20 cellular contexts compared by ENCODE assay signal in the genomic region with DNA sequence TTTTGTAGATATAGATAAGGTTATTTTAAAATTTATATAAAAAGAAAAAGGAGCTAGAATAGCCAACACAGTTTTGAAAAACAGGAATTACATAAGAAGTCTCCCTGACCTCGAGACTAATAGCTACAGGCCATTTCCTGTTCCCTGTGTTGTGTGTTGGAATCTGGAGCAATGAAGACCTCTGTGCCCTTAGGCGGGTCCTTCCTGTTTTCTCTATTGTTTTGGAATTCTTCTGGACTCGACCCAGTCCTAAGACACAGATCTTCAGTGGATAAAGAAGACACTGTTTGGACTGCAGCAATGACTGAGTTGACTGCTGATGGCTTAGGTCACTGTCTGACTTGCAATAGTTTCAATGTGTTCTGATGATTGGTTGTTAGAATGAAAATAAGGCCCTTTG. TPM values are rescaled to one million over a fixed set of nuclear protein-coding genes. Genes with fewer than 3 reads are reported as not detected.
DNase-seq lines count a peak whose midpoint lies in the region; ATAC-seq and TF ChIP-seq lines count a peak whose summit lies in the region.
"Had no signal": no experiment of that assay in that cellular context is flagged by ENCODE, and none has a peak within 500 bp of the region (broad histone marks: within the 10 kb centered on the region; RNA-seq: fewer than 3 reads in every experiment).

No MANE protein-coding gene starts in this region.

- no peaks in the 10 kb centered on the region for H3K4me1 Mint-ChIP-seq in natural killer cell treated with Interleukin-12 subunit alpha and Interleukin-12 subunit beta and Interleukin-15 and Interleukin-18, amount 100 ng/mL, for 72 hours (ENCODE audit: low read depth in 2 of 2)
- H3K4me1 Mint-ChIP-seq: CD14-positive monocyte had no signal

- TF ChIP-seq CTCF in heart right ventricle (IDR thresholded peaks at IDR 0.05) (no peak), upper lobe of right lung (IDR thresholded peaks at IDR 0.05) (no peak)

- H3K27ac ChIP-seq in heart right ventricle = peak overlapping the region in 5 of 10 donors; percentile 1 to 71 (median 54)
- no peak overlapping the region for H3K27ac ChIP-seq in upper lobe of right lung

- no peaks in the 10 kb centered on the region for H3K27me3 ChIP-seq in heart right ventricle
- no peaks in the 10 kb centered on the region for H3K27me3 ChIP-seq in upper lobe of right lung
- H3K27me3 ChIP-seq: MG63 had no signal

- intact Hi-C loops in heart right ventricle (cut with DNase I) (no loop called here), left cardiac atrium (cut with DNase I) (no loop called here), upper lobe of right lung (cut with DNase I) (no loop called here)

- no peak overlapping the region for H3K4me3 ChIP-seq in heart right ventricle
- H3K4me3 ChIP-seq in upper lobe of right lung = no peak overlapping the region
- H3K4me3 ChIP-seq: MG63 had no signal

- H3K27ac Mint-ChIP-seq in natural killer cell treated with Interleukin-12 subunit alpha and Interleukin-12 subunit beta and Interleukin-15 and Interleukin-18, amount 100 ng/mL, for 72 hours = no peak overlapping the region

- H3K4me3 Mint-ChIP-seq in natural killer cell treated with Interleukin-12 subunit alpha and Interleukin-12 subunit beta and Interleukin-15 and Interleukin-18, amount 100 ng/mL, for 72 hours = no peak overlapping the region
- H3K4me3 Mint-ChIP-seq: CD14-positive monocyte had no signal

- H3K4me1 ChIP-seq in heart right ventricle (peaks cover 0 to 13% (median 0%) of the 10 kb centered on the region in 9 donors), upper lobe of right lung (no peaks in the 10 kb centered on the region)
- H3K4me1 ChIP-seq: Caco-2 had no signal

- 41 to 52% methylated on average over 3 of the region's 3 CpGs for WGBS in heart right ventricle, 2 donors

- ATAC-seq in heart right ventricle = peak in 7 of 8 donors; percentile 47 to 90 (median 76)
- no peak for ATAC-seq in left cardiac atrium
- peak; percentile 64 for ATAC-seq in left lobe of liver
- ATAC-seq in upper lobe of right lung = peak; percentile 70
- no peak for ATAC-seq in GM21423 (IDR thresholded peaks at IDR 0.05; ENCODE audit: unreplicated experiment)
- ATAC-seq in GM19463 (IDR thresholded peaks at IDR 0.05; ENCODE audit: unreplicated experiment) = no peak
- ATAC-seq in natural killer cell treated with Interleukin-12 subunit alpha and Interleukin-12 subunit beta and Interleukin-15 and Interleukin-18, amount 100 ng/mL, for 72 hours = no peak

- DNase-seq in heart right ventricle (peak in 1 of 2 donors; percentile 5), left cardiac atrium (no peak), dermis microvascular lymphatic vessel endothelial cell (ENCODE audit: low read depth in 2 of 2) (peak; percentile 2 to 55), left lobe of liver (ENCODE audit: low spot score) (no peak), upper lobe of right lung (no peak)
- no peak for DNase-seq in natural killer cell treated with Interleukin-12 subunit alpha and Interleukin-12 subunit beta and Interleukin-15 and Interleukin-18, amount 100 ng/mL, for 72 hours (ENCODE audit: low spot score)
- DNase-seq: Caco-2, DMS53, GDM1, GOT3, KG1, MG63, NCI-H1092 treated with DMSO at 0.1 percent for 48 hours, NCI-H1694 treated with DMSO at 0.1 percent for 48 hours, NCI-H446 treated with DMSO at 0.1 percent for 48 hours, NCI-H82, SHP77 had no signal

- H3K9me3 ChIP-seq in heart right ventricle = peaks cover 0 to 10% (median 0%) of the 10 kb centered on the region in 11 donors
- peaks cover 11% of the 10 kb centered on the region for H3K9me3 ChIP-seq in upper lobe of right lung

- no peaks in the 10 kb centered on the region for H3K36me3 ChIP-seq in heart right ventricle
- no peaks in the 10 kb centered on the region for H3K36me3 ChIP-seq in upper lobe of right lung
- H3K36me3 ChIP-seq: MG63 had no signal

- no peaks in the 10 kb centered on the region for H3K9me3 Mint-ChIP-seq in natural killer cell treated with Interleukin-12 subunit alpha and Interleukin-12 subunit beta and Interleukin-15 and Interleukin-18, amount 100 ng/mL, for 72 hours

- no peaks in the 10 kb centered on the region for H3K36me3 Mint-ChIP-seq in natural killer cell treated with Interleukin-12 subunit alpha and Interleukin-12 subunit beta and Interleukin-15 and Interleukin-18, amount 100 ng/mL, for 72 hours
- H3K36me3 Mint-ChIP-seq: CD14-positive monocyte had no signal

- peaks cover 6 to 8% of the 10 kb centered on the region in 2 donors for H3K27me3 Mint-ChIP-seq in natural killer cell treated with Interleukin-12 subunit alpha and Interleukin-12 subunit beta and Interleukin-15 and Interleukin-18, amount 100 ng/mL, for 72 hours

RNA-seq across cellular contexts. Expression of a gene that starts 26.2 kb away (rescaled TPM):
- total RNA-seq in heart right ventricle (10 to 100 TPM; 10.2 to 19.4 (median 12.9) TPM), left cardiac atrium (10 to 100 TPM; 12.9 to 15.8 TPM), dermis microvascular lymphatic vessel endothelial cell (13.3 and 24.5 TPM in 2 replicates), left lobe of liver (8.5 TPM), upper lobe of right lung (15.2 TPM)
- polyA plus RNA-seq in heart right ventricle = 10 to 100 TPM; 25.2 to 53.6 TPM
- total RNA-seq in natural killer cell treated with Interleukin-12 subunit alpha and Interleukin-12 subunit beta and Interleukin-15 and Interleukin-18, amount 100 ng/mL, for 72 hours = 10 to 100 TPM; 31.5 to 62.6 TPM

RNA-seq across cellular contexts. Expression of a gene that starts 57.4 kb away (rescaled TPM):
- total RNA-seq in heart right ventricle (under 1 TPM in 4 of 10 donors, not detected in 6; 0.10 to 0.24 (median 0.12) TPM), left cardiac atrium (under 1 TPM in 1 of 2 donors, not detected in 1; 0.24 TPM), dermis microvascular lymphatic vessel endothelial cell (not detected in 2 replicates), left lobe of liver (0.93 TPM), upper lobe of right lung (not detected)
- polyA plus RNA-seq in heart right ventricle = under 1 TPM; 0.01 to 0.44 TPM
- under 1 TPM in 1 of 2 donors, not detected in 1; 0.33 TPM for total RNA-seq in natural killer cell treated with Interleukin-12 subunit alpha and Interleukin-12 subunit beta and Interleukin-15 and Interleukin-18, amount 100 ng/mL, for 72 hours
- total RNA-seq: Caco-2 had no signal
- polyA plus RNA-seq: CD14-positive monocyte had no signal

RNA-seq across cellular contexts. Expression of a gene that starts 58.1 kb away (rescaled TPM):
- total RNA-seq in heart right ventricle = under 1 TPM; 0.34 to 0.91 (median 0.67) TPM
- polyA plus RNA-seq in heart right ventricle = under 1 TPM; 0.39 to 0.88 TPM
- total RNA-seq in left cardiac atrium = under 1 TPM; 0.34 to 0.82 TPM
- total RNA-seq in dermis microvascular lymphatic vessel endothelial cell = under 0.01 TPM in 2 replicates
- total RNA-seq in left lobe of liver = 81.5 TPM
- 1.4 TPM for total RNA-seq in upper lobe of right lung
- 1 to 10 TPM in 1 of 2 donors, under 1 TPM in 1; 0.74 to 2.1 TPM for total RNA-seq in natural killer cell treated with Interleukin-12 subunit alpha and Interleukin-12 subunit beta and Interleukin-15 and Interleukin-18, amount 100 ng/mL, for 72 hours

Comparison
In these comparisons a context has a peak if more than half of its experiments do, and no peak if none do; other contexts are left out.
1. ATAC-seq: peak in heart right ventricle (7 of 8), left lobe of liver (single experiment) and upper lobe of right lung (single experiment); none in left cardiac atrium (0 of 2), GM21423 (single experiment), GM19463 (single experiment) and natural killer cell treated with Interleukin-12 subunit alpha and Interleukin-12 subunit beta and Interleukin-15 and Interleukin-18, amount 100 ng/mL, for 72 hours (0 of 2).
2. DNase-seq: peak in dermis microvascular lymphatic vessel endothelial cell (2 of 2); none in left cardiac atrium (single experiment), left lobe of liver (single experiment), upper lobe of right lung (single experiment) and natural killer cell treated with Interleukin-12 subunit alpha and Interleukin-12 subunit beta and Interleukin-15 and Interleukin-18, amount 100 ng/mL, for 72 hours (single experiment).
3. RNA of a gene that starts 58.1 kb away (total RNA-seq): 81.5 TPM in left lobe of liver (single experiment); 0.74 to 2.1 TPM in natural killer cell treated with Interleukin-12 subunit alpha and Interleukin-12 subunit beta and Interleukin-15 and Interleukin-18, amount 100 ng/mL, for 72 hours, 1.4 TPM in upper lobe of right lung (single experiment), 0.34 to 0.82 TPM in left cardiac atrium, 0.34 to 0.91 TPM in heart right ventricle and under 0.01 TPM in dermis microvascular lymphatic vessel endothelial cell; every median in the first group is over 10 times any median in the second.